11 cellular contexts compared by ENCODE assay signal in genomic region chr3:69855436-69856162, GRCh38.
DNase-seq lines count a peak whose midpoint lies in the region; ATAC-seq and TF ChIP-seq lines count a peak whose summit lies in the region.
"Had no signal": no experiment of that assay in that cellular context is flagged by ENCODE, and none has a peak within 500 bp of the region (broad histone marks: within the 10 kb centered on the region; RNA-seq: fewer than 3 reads in every experiment).

No MANE protein-coding gene starts in this region.

- H2AFZ ChIP-seq in neural progenitor cell (replicated peaks): peak overlapping the region; percentile 61

- no peak overlapping the region for H3K27ac Mint-ChIP-seq in neural progenitor cell

- H3K79me2 ChIP-seq in neural progenitor cell (ENCODE audit: low read depth): no peaks in the 10 kb centered on the region

- CTCF ChIA-PET in Panc1 (lab: Charles Lee): interaction anchor here (0.6 kb wide), 1 partner anchor 63 kb away, joined by 5 read pairs; no protein-coding TSS in a partner anchor

- ATAC-seq in Panc1: no peak

- H3K4me1 Mint-ChIP-seq in neural progenitor cell: peaks cover 16% of the 10 kb centered on the region

- TF ChIP-seq CTCF in Panc1 (IDR thresholded peaks at IDR 0.05): peak; percentile 40; the same call in 1 of the 2 replicates
- peak; percentile 28 for TF ChIP-seq CTCF in neural progenitor cell (IDR thresholded peaks at IDR 0.05)
- TF ChIP-seq CTCF in GM13976 (IDR thresholded peaks at IDR 0.05; ENCODE audit: borderline replicate concordance, control extremely low read depth, extremely low read depth, insufficient read depth, missing control alignments): no peak

- H3K36me3 ChIP-seq in Panc1 (ENCODE audit: control insufficient read depth, insufficient read depth, low read length) (no peaks in the 10 kb centered on the region), neural progenitor cell (no peaks in the 10 kb centered on the region)

- no peaks in the 10 kb centered on the region for H3K9me3 Mint-ChIP-seq in neural progenitor cell

- DNase-seq in DMS 273 treated with DMSO at 0.1 percent for 48 hours (lab: John Stamatoyannopoulos, UW) (peak; percentile 5), Panc1 (ENCODE audit: low read depth, low spot score) (no peak), fibroblast of gingiva (ENCODE audit: low read depth) (peak; percentile 42), neural progenitor cell (ENCODE audit: low spot score) (no peak), NCI-H1436 treated with DMSO at 0.1 percent for 48 hours (lab: John Stamatoyannopoulos, UW) (no peak), nucleus accumbens (lab: John Stamatoyannopoulos, UW) (no peak), GM13976 (ENCODE audit: low spot score) (no peak)
- DNase-seq in stimulated activated CD4-positive, alpha-beta T cell treated with anti-CD3 and anti-CD28 coated beads, Interleukin-2, amount 100 ng/mL, for 24 hours: no peak
- DNase-seq: activated effector memory CD4-positive, alpha-beta T cell treated with anti-CD3 and anti-CD28 coated beads, Interleukin-2, amount 50 U/mL, for 16 hours had no signal

- no peaks in the 10 kb centered on the region for H3K36me3 Mint-ChIP-seq in neural progenitor cell

- H3K27ac ChIP-seq in Panc1 (ENCODE audit: low read length) (no peak overlapping the region), neural progenitor cell (no peak overlapping the region)
- H3K27ac ChIP-seq: KMS-11, skin epidermis had no signal

- H3K27me3 ChIP-seq in Panc1 (ENCODE audit: control insufficient read depth, insufficient read depth, low read length): no peaks in the 10 kb centered on the region
- no peaks in the 10 kb centered on the region for H3K27me3 ChIP-seq in neural progenitor cell

- no TSS peak for BruUV-seq in Panc1 (replicated peaks; lab: Mats Ljungman, UMichigan)

- no peak overlapping the region for H3K4me3 Mint-ChIP-seq in neural progenitor cell

- H3K9ac ChIP-seq in neural progenitor cell: no peak overlapping the region
- H3K9ac ChIP-seq: KMS-11 had no signal

- no peaks in the 10 kb centered on the region for H3F3A ChIP-seq in neural progenitor cell (ENCODE audit: low read depth)

- H3K9me3 ChIP-seq in Panc1 (ENCODE audit: control insufficient read depth, insufficient read depth, low read depth, low read length): no peaks in the 10 kb centered on the region
- H3K9me3 ChIP-seq in neural progenitor cell (ENCODE audit: low read depth): no peaks in the 10 kb centered on the region

- no peaks in the 10 kb centered on the region; the same call in 1 of the 2 replicates for H3K4me1 ChIP-seq in Panc1 (ENCODE audit: control insufficient read depth, insufficient read depth, low read length)
- H3K4me1 ChIP-seq in neural progenitor cell: no peaks in the 10 kb centered on the region

- no peaks in the 10 kb centered on the region for H3K27me3 Mint-ChIP-seq in neural progenitor cell (ENCODE audit: insufficient read depth, low read depth)

- in situ Hi-C loops in Panc1 (cut with HindIII; ENCODE audit: low pct_unique_long_range_greater_than_20kb, low sequenced_read_pairs): no loop called here
- in situ Hi-C loops in GM13976 (cut with MboI; ENCODE audit: low sequenced_read_pairs, unreplicated experiment): no loop called here

- H3K4me3 ChIP-seq in Panc1 (ENCODE audit: low read depth in 2 of 2, low read length in 2 of 2): no peak overlapping the region
- no peak overlapping the region for H3K4me3 ChIP-seq in neural progenitor cell
- H3K4me3 ChIP-seq: skin epidermis had no signal

- intact Hi-C loops in Panc1 (cut with micrococcal nuclease; ENCODE audit: unreplicated experiment): loop anchor here (5.0 kb wide), 1 partner anchor 163 kb away; no protein-coding TSS in a partner anchor

- H4K20me1 ChIP-seq in neural progenitor cell (ENCODE audit: low read depth): no peaks in the 10 kb centered on the region

- no peak overlapping the region for H3K4me2 ChIP-seq in neural progenitor cell
- H3K4me2 ChIP-seq: KMS-11 had no signal

- POLR2A ChIA-PET in Panc1 (lab: Charles Lee): no interaction called here

Comparison
In these comparisons a context has a peak if more than half of its experiments do, and no peak if none do; other contexts are left out.
1. DNase-seq: peak in DMS 273 treated with DMSO at 0.1 percent for 48 hours (single experiment) and fibroblast of gingiva (single experiment); none in Panc1 (single experiment), neural progenitor cell (single experiment), NCI-H1436 treated with DMSO at 0.1 percent for 48 hours (single experiment), nucleus accumbens (0 of 56), GM13976 (single experiment) and stimulated activated CD4-positive, alpha-beta T cell treated with anti-CD3 and anti-CD28 coated beads, Interleukin-2, amount 100 ng/mL, for 24 hours (0 of 2).